ENCODE assay signal across 1 cellular context in genomic region chr10:80079312-80079613, GRCh38.
TF ChIP-seq lines count a peak whose summit lies in the region.

No MANE protein-coding gene starts in this region.

TF ChIP-seq in liver, 16 proteins besides CTCF, POLR2A, EP300 and RAD21 (continued from another document):
- TF ChIP-seq, protein P1, sequence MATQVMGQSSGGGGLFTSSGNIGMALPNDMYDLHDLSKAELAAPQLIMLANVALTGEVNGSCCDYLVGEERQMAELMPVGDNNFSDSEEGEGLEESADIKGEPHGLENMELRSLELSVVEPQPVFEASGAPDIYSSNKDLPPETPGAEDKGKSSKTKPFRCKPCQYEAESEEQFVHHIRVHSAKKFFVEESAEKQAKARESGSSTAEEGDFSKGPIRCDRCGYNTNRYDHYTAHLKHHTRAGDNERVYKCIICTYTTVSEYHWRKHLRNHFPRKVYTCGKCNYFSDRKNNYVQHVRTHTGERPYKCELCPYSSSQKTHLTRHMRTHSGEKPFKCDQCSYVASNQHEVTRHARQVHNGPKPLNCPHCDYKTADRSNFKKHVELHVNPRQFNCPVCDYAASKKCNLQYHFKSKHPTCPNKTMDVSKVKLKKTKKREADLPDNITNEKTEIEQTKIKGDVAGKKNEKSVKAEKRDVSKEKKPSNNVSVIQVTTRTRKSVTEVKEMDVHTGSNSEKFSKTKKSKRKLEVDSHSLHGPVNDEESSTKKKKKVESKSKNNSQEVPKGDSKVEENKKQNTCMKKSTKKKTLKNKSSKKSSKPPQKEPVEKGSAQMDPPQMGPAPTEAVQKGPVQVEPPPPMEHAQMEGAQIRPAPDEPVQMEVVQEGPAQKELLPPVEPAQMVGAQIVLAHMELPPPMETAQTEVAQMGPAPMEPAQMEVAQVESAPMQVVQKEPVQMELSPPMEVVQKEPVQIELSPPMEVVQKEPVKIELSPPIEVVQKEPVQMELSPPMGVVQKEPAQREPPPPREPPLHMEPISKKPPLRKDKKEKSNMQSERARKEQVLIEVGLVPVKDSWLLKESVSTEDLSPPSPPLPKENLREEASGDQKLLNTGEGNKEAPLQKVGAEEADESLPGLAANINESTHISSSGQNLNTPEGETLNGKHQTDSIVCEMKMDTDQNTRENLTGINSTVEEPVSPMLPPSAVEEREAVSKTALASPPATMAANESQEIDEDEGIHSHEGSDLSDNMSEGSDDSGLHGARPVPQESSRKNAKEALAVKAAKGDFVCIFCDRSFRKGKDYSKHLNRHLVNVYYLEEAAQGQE (IDR thresholded peaks at IDR 0.05), result no peak
